11 cellular contexts compared by ENCODE assay signal in the genomic region with DNA sequence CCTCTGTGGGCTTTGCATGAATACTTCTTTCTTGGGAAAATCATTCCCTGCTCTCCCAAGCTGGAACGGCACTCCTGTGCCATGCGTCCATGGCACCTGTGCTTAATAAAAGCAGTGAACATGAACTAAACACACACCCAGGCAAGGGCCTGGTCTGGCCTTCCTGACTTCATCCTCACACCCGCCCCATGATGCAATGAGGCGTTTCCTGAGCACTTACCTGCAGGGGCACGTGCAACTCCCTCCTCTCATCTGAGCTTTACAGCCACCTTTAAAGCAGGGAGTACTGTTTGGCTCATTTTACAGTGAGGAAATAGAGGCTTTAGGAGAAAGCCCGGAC.
DNase-seq lines count a peak whose midpoint lies in the region; ATAC-seq, FAIRE-seq and TF ChIP-seq lines count a peak whose summit lies in the region.
"Had no signal": no experiment of that assay in that cellular context is flagged by ENCODE, and none has a peak within 500 bp of the region (broad histone marks: within the 10 kb centered on the region; RNA-seq: fewer than 3 reads in every experiment).

No MANE protein-coding gene starts in this region.

- 87 to 93% (median 89%) methylated on average over 6 of the region's 6 CpGs for whole genome bisulfite sequencing in ovary, 3 donors

- peak overlapping the region; percentile 49 for H3K4me3 Mint-ChIP-seq in neural crest cell

- no peak for TF ChIP-seq POLR2A in ovary (IDR thresholded peaks at IDR 0.05)

- H3K36me3 Mint-ChIP-seq in neural crest cell (ENCODE audit: low read depth): no peaks in the 10 kb centered on the region

- no peaks in the 10 kb centered on the region for H3K27me3 ChIP-seq in bronchial epithelial cell (ENCODE audit: control insufficient read depth, insufficient read depth, low read length)
- H3K27me3 ChIP-seq in ovary: no peaks in the 10 kb centered on the region
- H3K27me3 ChIP-seq: dorsolateral prefrontal cortex had no signal

- H3K9me3 Mint-ChIP-seq in neural crest cell: no peaks in the 10 kb centered on the region

- H3K4me1 ChIP-seq in ovary (ENCODE audit: insufficient read depth): peaks cover 3% of the 10 kb centered on the region

- intact Hi-C loops in ovary (cut with DNase I): no loop called here

- H3K9me3 ChIP-seq in ovary: no peaks in the 10 kb centered on the region

- peaks cover 79% of the 10 kb centered on the region for H3K4me1 Mint-ChIP-seq in neural crest cell

- no peak overlapping the region for H3K27ac ChIP-seq in ovary

- no peaks in the 10 kb centered on the region for H3K27me3 Mint-ChIP-seq in neural crest cell (ENCODE audit: low read depth)

- TF ChIP-seq CTCF in bronchial epithelial cell (IDR thresholded peaks at IDR 0.05; ENCODE audit: insufficient read depth, low read length, severe bottlenecking) (no peak), neural crest cell (conservative IDR thresholded peaks at IDR 0.05) (no peak), ovary (IDR thresholded peaks at IDR 0.05) (no peak)

- TF ChIP-seq EP300 in ovary (IDR thresholded peaks at IDR 0.05): no peak

- H3K4me3 ChIP-seq in bronchial epithelial cell (ENCODE audit: low read depth, low read length) (no peak overlapping the region), ovary (no peak overlapping the region)
- H3K4me3 ChIP-seq: dorsolateral prefrontal cortex had no signal

- H3K36me3 ChIP-seq in bronchial epithelial cell (ENCODE audit: control insufficient read depth, insufficient read depth, low read length): no peaks in the 10 kb centered on the region
- H3K36me3 ChIP-seq in ovary: no peaks in the 10 kb centered on the region

- peak; percentile 67 for DNase-seq in DMS153 (lab: John Stamatoyannopoulos, UW)
- DNase-seq in NCI-H187 treated with DMSO at 0.1 percent for 48 hours (lab: John Stamatoyannopoulos, UW): peak; percentile 47
- peak; percentile 81 for DNase-seq in bronchial epithelial cell (ENCODE audit: low read depth)
- no peak for DNase-seq in neural crest cell (ENCODE audit: low read depth, low spot score)
- no peak for DNase-seq in ovary
- no peak for DNase-seq in globus pallidus (ENCODE audit: low spot score)
- DNase-seq in dermis blood vessel endothelial cell: no peak
- DNase-seq: activated gamma-delta T cell treated with Interleukin-2 at 50 U/mL for 16 hours, NCI-H1105 treated with DMSO at 0.1 percent for 48 hours had no signal

- peak overlapping the region; percentile 94 for H3K27ac Mint-ChIP-seq in neural crest cell (ENCODE audit: unreplicated experiment)

- FAIRE-seq in bronchial epithelial cell (lab: Jason Lieb, UNC): no peak

- no peak for ATAC-seq in HG02981 (IDR thresholded peaks at IDR 0.05; ENCODE audit: unreplicated experiment)

Comparison
In these comparisons a context has a peak if more than half of its experiments do, and no peak if none do; other contexts are left out.
1. DNase-seq: peak in DMS153 (single experiment), NCI-H187 treated with DMSO at 0.1 percent for 48 hours (single experiment) and bronchial epithelial cell (single experiment); none in neural crest cell (single experiment), ovary (0 of 5), globus pallidus (single experiment) and dermis blood vessel endothelial cell (single experiment).